In genomic region chr18:64026350-64026749, GRCh38 we compare ENCODE assay signal across 25 cellular contexts.
"Had no signal": no experiment of that assay in that cellular context is flagged by ENCODE, and none has a peak within 500 bp of the region (broad histone marks: within the 10 kb centered on the region; RNA-seq: fewer than 3 reads in every experiment).

No MANE protein-coding gene starts in this region.

- H3K27ac Mint-ChIP-seq: dendritic cell treated with granulocyte-macrophage colony-stimulating factor and Interleukin-4, amounts not matched to agents 40 ng/mL and 50 ng/mL, for 4 days; effector memory CD8-positive, alpha-beta T cell; endodermal cell; mesothelial cell of epicardium had no signal

- FAIRE-seq: endometrium, islet of Langerhans, keratinocyte had no signal

- H3K27me3 ChIP-seq: colonic mucosa, gastrocnemius medialis, left lung had no signal

- H3K36me3 ChIP-seq: colonic mucosa, esophagus squamous epithelium, gastrocnemius medialis, left lung, lower lobe of right lung had no signal

- H3K27ac ChIP-seq: colonic mucosa, epithelial cell of prostate, esophagus squamous epithelium, gastrocnemius medialis, left lung, lower lobe of right lung had no signal

- H3K36me3 Mint-ChIP-seq: mesothelial cell of epicardium had no signal

- H3K4me1 ChIP-seq: colonic mucosa, esophagus squamous epithelium, gastrocnemius medialis, left lung, lower lobe of right lung had no signal

- H3K9me3 ChIP-seq: colonic mucosa, esophagus squamous epithelium, gastrocnemius medialis, left lung, lower lobe of right lung, mucosa of descending colon had no signal

- DNase-seq: colonic mucosa; cortex of kidney; effector CD8-positive, alpha-beta T cell; effector memory CD8-positive, alpha-beta T cell; endodermal cell; erythroblast; esophagus squamous epithelium; foreskin fibroblast; foreskin melanocyte; gastrocnemius medialis; glutamatergic neuron; head of caudate nucleus; hippocampal formation; left cardiac atrium; left ventricle myocardium superior; lower lobe of right lung; mesenchymal stem cell; mucosa of descending colon had no signal

- H3K9me3 Mint-ChIP-seq: dendritic cell treated with granulocyte-macrophage colony-stimulating factor and Interleukin-4, amounts not matched to agents 40 ng/mL and 50 ng/mL, for 4 days; effector memory CD8-positive, alpha-beta T cell had no signal

- H3K4me3 ChIP-seq: colonic mucosa, esophagus squamous epithelium, gastrocnemius medialis, left lung, lower lobe of right lung, mucosa of descending colon had no signal

- H3K4me3 Mint-ChIP-seq: dendritic cell treated with granulocyte-macrophage colony-stimulating factor and Interleukin-4, amounts not matched to agents 40 ng/mL and 50 ng/mL, for 4 days; effector memory CD8-positive, alpha-beta T cell; endodermal cell; mesothelial cell of epicardium had no signal

- H3K27me3 Mint-ChIP-seq: dendritic cell treated with granulocyte-macrophage colony-stimulating factor and Interleukin-4, amounts not matched to agents 40 ng/mL and 50 ng/mL, for 4 days had no signal

- H3K4me1 Mint-ChIP-seq: endodermal cell, mesothelial cell of epicardium had no signal
